8 cellular contexts compared by ENCODE assay signal in genomic region chr9:95004452-95005275, GRCh38.
A peak's percentile ranks its signal among the peaks of the same experiment; 100 is the strongest.
DNase-seq lines count a peak whose midpoint lies in the region; ATAC-seq and TF ChIP-seq lines count a peak whose summit lies in the region.

No MANE protein-coding gene starts in this region.

- H3K9me3 ChIP-seq in CD4-positive, alpha-beta memory T cell (ENCODE audit: control insufficient read depth in 1 of 2, low read length in 2 of 2) = no peaks in the 10 kb centered on the region
- H3K9me3 ChIP-seq in endodermal cell (ENCODE audit: control insufficient read depth, low read length) = no peaks in the 10 kb centered on the region
- no peaks in the 10 kb centered on the region for H3K9me3 ChIP-seq in mononuclear cell (ENCODE audit: low read depth, low read length)
- H3K9me3 ChIP-seq in thyroid gland = no peaks in the 10 kb centered on the region

- peak in 1 of 2 donors; percentile 68 for TF ChIP-seq POLR2A in thyroid gland (IDR thresholded peaks at IDR 0.05)

- peak in 4 of 5 donors; percentile 16 to 26 (median 22) for DNase-seq in CD4-positive, alpha-beta memory T cell
- DNase-seq in LoVo (ENCODE audit: low spot score) = peak; percentile 61
- DNase-seq in activated CD4-positive, alpha-beta T cell treated with anti-CD3 and anti-CD28 coated beads, Interleukin-2, amount 10 ng/mL, durations not matched to agents 24 days and 14 days = peak; percentile 83
- DNase-seq in endodermal cell = peak; percentile 76
- DNase-seq in thyroid gland = peak; percentile 60 to 67
- DNase-seq in epidermal melanocyte (ENCODE audit: insufficient read length, low spot score) = no peak

- H3K27ac ChIP-seq in CD4-positive, alpha-beta memory T cell (ENCODE audit: low read depth, low read length) = no peak overlapping the region
- H3K27ac ChIP-seq in endodermal cell (ENCODE audit: low read depth, low read length) = no peak overlapping the region
- peak overlapping the region; percentile 100 for H3K27ac ChIP-seq in thyroid gland

- TF ChIP-seq CTCF in endodermal cell (conservative IDR thresholded peaks at IDR 0.05) (no peak), thyroid gland (IDR thresholded peaks at IDR 0.05) (peak in 1 of 6 experiments; percentile 4)

- H3K27me3 Mint-ChIP-seq in CD4-positive, alpha-beta memory T cell = peaks cover 11 to 25% of the 10 kb centered on the region in 2 donors
- H3K27me3 Mint-ChIP-seq in activated CD4-positive, alpha-beta T cell treated with anti-CD3 and anti-CD28 coated beads, Interleukin-2, amount 10 ng/mL, durations not matched to agents 24 days and 14 days = peaks cover 27% of the 10 kb centered on the region
- H3K27me3 Mint-ChIP-seq in endodermal cell (ENCODE audit: insufficient read depth) = peaks cover 50% of the 10 kb centered on the region

- intact Hi-C loops in CD4-positive, alpha-beta memory T cell (cut with micrococcal nuclease) = no loop called here
- intact Hi-C loops in activated CD4-positive, alpha-beta T cell treated with anti-CD3 and anti-CD28 coated beads, Interleukin-2, amount 10 ng/mL, durations not matched to agents 24 days and 14 days (cut with micrococcal nuclease) = loop anchor here (2.0 to 5.0 kb wide), 6 partner anchors 43 to 278 kb away; partner anchors contain the start of gene AOPEP
- intact Hi-C loops in thyroid gland (cut with DNase I) = no loop called here

- H3K4me1 ChIP-seq in CD4-positive, alpha-beta memory T cell (ENCODE audit: insufficient read depth, low read length) = peaks cover 8% of the 10 kb centered on the region
- no peaks in the 10 kb centered on the region for H3K4me1 ChIP-seq in endodermal cell (ENCODE audit: control insufficient read depth, insufficient read depth, low read length)
- peaks cover 9% of the 10 kb centered on the region for H3K4me1 ChIP-seq in mononuclear cell (ENCODE audit: insufficient read depth, low read length)
- peaks cover 25 to 48% of the 10 kb centered on the region in 2 donors for H3K4me1 ChIP-seq in thyroid gland

- CTCF ChIA-PET in CD4-positive, alpha-beta memory T cell (lab: Charles Lee; ENCODE audit: partially characterized antibody) = no interaction called here

- ATAC-seq in GM21360 (IDR thresholded peaks at IDR 0.05; ENCODE audit: unreplicated experiment) = peak; percentile 73

- H3K36me3 Mint-ChIP-seq in CD4-positive, alpha-beta memory T cell = peaks cover 0 to 5% of the 10 kb centered on the region in 2 donors
- peaks cover 9% of the 10 kb centered on the region for H3K36me3 Mint-ChIP-seq in activated CD4-positive, alpha-beta T cell treated with anti-CD3 and anti-CD28 coated beads, Interleukin-2, amount 10 ng/mL, durations not matched to agents 24 days and 14 days (ENCODE audit: low read depth)
- peaks cover 7% of the 10 kb centered on the region for H3K36me3 Mint-ChIP-seq in endodermal cell (ENCODE audit: low read depth)

- H3K9me3 Mint-ChIP-seq in CD4-positive, alpha-beta memory T cell = no peaks in the 10 kb centered on the region
- H3K9me3 Mint-ChIP-seq in activated CD4-positive, alpha-beta T cell treated with anti-CD3 and anti-CD28 coated beads, Interleukin-2, amount 10 ng/mL, durations not matched to agents 24 days and 14 days = no peaks in the 10 kb centered on the region
- no peaks in the 10 kb centered on the region for H3K9me3 Mint-ChIP-seq in endodermal cell

- H3K27me3 ChIP-seq in CD4-positive, alpha-beta memory T cell (ENCODE audit: insufficient read depth, low read length) = peaks cover 8% of the 10 kb centered on the region
- H3K27me3 ChIP-seq in endodermal cell (ENCODE audit: control insufficient read depth, insufficient read depth, low read length, poor library complexity, severe bottlenecking) (peaks cover 51% of the 10 kb centered on the region), mononuclear cell (ENCODE audit: insufficient read depth, low read length) (peaks cover 49% of the 10 kb centered on the region), thyroid gland (no peaks in the 10 kb centered on the region)

- H3K36me3 ChIP-seq in CD4-positive, alpha-beta memory T cell (ENCODE audit: insufficient read depth, low read length) = no peaks in the 10 kb centered on the region
- H3K36me3 ChIP-seq in endodermal cell (ENCODE audit: control insufficient read depth, insufficient read depth, low read length) (no peaks in the 10 kb centered on the region), thyroid gland (no peaks in the 10 kb centered on the region)

- H3K9ac ChIP-seq in endodermal cell (ENCODE audit: extremely low read depth, low read length, poor library complexity, severe bottlenecking) = peak overlapping the region; percentile 53

- peaks cover 3 to 15% (median 5%) of the 10 kb centered on the region in 4 donors for H3K4me1 Mint-ChIP-seq in CD4-positive, alpha-beta memory T cell
- peaks cover 31% of the 10 kb centered on the region for H3K4me1 Mint-ChIP-seq in activated CD4-positive, alpha-beta T cell treated with anti-CD3 and anti-CD28 coated beads, Interleukin-2, amount 10 ng/mL, durations not matched to agents 24 days and 14 days
- H3K4me1 Mint-ChIP-seq in endodermal cell = peaks cover 2% of the 10 kb centered on the region

- peak overlapping the region in 1 of 2 donors; percentile 43 for H3K4me3 ChIP-seq in CD4-positive, alpha-beta memory T cell (ENCODE audit: low read length in 2 of 2)
- H3K4me3 ChIP-seq in endodermal cell (ENCODE audit: low read length) = peak overlapping the region; percentile 86
- H3K4me3 ChIP-seq in mononuclear cell (ENCODE audit: low read length) = peak overlapping the region; percentile 25
- peak overlapping the region; percentile 68 to 85 (median 74) for H3K4me3 ChIP-seq in thyroid gland (replicated peaks in 1 of 3)

- peak overlapping the region in 4 of 8 donors; percentile 38 to 88 (median 78) for H3K4me3 Mint-ChIP-seq in CD4-positive, alpha-beta memory T cell
- peak overlapping the region; percentile 78 for H3K4me3 Mint-ChIP-seq in activated CD4-positive, alpha-beta T cell treated with anti-CD3 and anti-CD28 coated beads, Interleukin-2, amount 10 ng/mL, durations not matched to agents 24 days and 14 days
- H3K4me3 Mint-ChIP-seq in endodermal cell = peak overlapping the region; percentile 55

- H3K27ac Mint-ChIP-seq in CD4-positive, alpha-beta memory T cell = no peak overlapping the region
- H3K27ac Mint-ChIP-seq in activated CD4-positive, alpha-beta T cell treated with anti-CD3 and anti-CD28 coated beads, Interleukin-2, amount 10 ng/mL, durations not matched to agents 24 days and 14 days = no peak overlapping the region
- H3K27ac Mint-ChIP-seq in endodermal cell = no peak overlapping the region

- 0% methylated on average over 9 to 125 of the region's 130 CpGs for WGBS in endodermal cell (ENCODE audit: insufficient coverage in 1 of 2, insufficient read length in 1 of 2), 2 experiments
- WGBS in thyroid gland, 2 donors = 0 to 1% methylated on average over 8 to 18 of the region's 130 CpGs

- POLR2A ChIA-PET in CD4-positive, alpha-beta memory T cell (lab: Charles Lee; ENCODE audit: partially characterized antibody) = no interaction called here

Comparison
In these comparisons a context has a peak if more than half of its experiments do, and no peak if none do; other contexts are left out.
1. H3K27ac ChIP-seq: peak in thyroid gland (3 of 3); none in CD4-positive, alpha-beta memory T cell (single experiment) and endodermal cell (single experiment).